Comparison of ENCODE assay signal across 16 cellular contexts in genomic region chr12:3600951-3601350, GRCh38.
DNase-seq lines count a peak whose midpoint lies in the region; ATAC-seq, FAIRE-seq and TF ChIP-seq lines count a peak whose summit lies in the region.
"Had no signal": no experiment of that assay in that cellular context is flagged by ENCODE, and none has a peak within 500 bp of the region (broad histone marks: within the 10 kb centered on the region; RNA-seq: fewer than 3 reads in every experiment).

No MANE protein-coding gene starts in this region.

- TF ChIP-seq RAD21 in K562 (CRISPR knock-in tag; conservative IDR thresholded peaks at IDR 0.05 in 1 of 2, IDR thresholded peaks at IDR 0.05 in 1 of 2): no peak

- no peak overlapping the region for H2BK5ac ChIP-seq in mesendoderm (ENCODE audit: low read length)

- no peaks in the 10 kb centered on the region for H4K20me1 ChIP-seq in K562 (replicated peaks; ENCODE audit: control insufficient read depth, insufficient read depth, low read length)

- H2BK15ac ChIP-seq in mesendoderm (replicated peaks; ENCODE audit: low read depth): no peak overlapping the region

- no peak overlapping the region for H3K27ac Mint-ChIP-seq in chondrocyte (ENCODE audit: unreplicated experiment)
- H3K27ac Mint-ChIP-seq: B cell; CD8-positive, alpha-beta T cell had no signal

- no peak overlapping the region for H2AFZ ChIP-seq in K562 (ENCODE audit: low read depth, low read length)

- no peak overlapping the region for H4K8ac ChIP-seq in mesendoderm (ENCODE audit: low read depth, low read length)

- no peak overlapping the region for H3K27ac ChIP-seq in K562 (ENCODE audit: extremely low read depth, low read depth, low read length)
- no peak overlapping the region for H3K27ac ChIP-seq in mesendoderm (ENCODE audit: low read depth, low read length)
- H3K27ac ChIP-seq: BLaER1 treated with 17β-estradiol and CSF1 and Interleukin-3, amounts not matched to agents 10 nM and 100 nM had no signal

- peak overlapping the region; percentile 18 for H2AK5ac ChIP-seq in mesendoderm (ENCODE audit: low read length)

- H3K4me1 ChIP-seq in K562 (replicated peaks in 1 of 2; ENCODE audit: control insufficient read depth in 2 of 2, insufficient read depth in 2 of 2, low read length in 2 of 2): peaks cover 12 to 14% of the 10 kb centered on the region in 2 experiments; a peak in 4 of 5 replicates
- H3K4me1 ChIP-seq in mesendoderm (ENCODE audit: control insufficient read depth, low read depth, low read length): peaks cover 18% of the 10 kb centered on the region
- H3K4me1 ChIP-seq: HAP-1 had no signal

- H3K9ac ChIP-seq in K562 (ENCODE audit: insufficient read depth in 1 of 2, low read depth in 2 of 2, low read length in 2 of 2) (no peak overlapping the region), mesendoderm (ENCODE audit: low read length) (no peak overlapping the region)
- H3K9ac ChIP-seq: BLaER1 treated with 17β-estradiol and CSF1 and Interleukin-3, amounts not matched to agents 10 nM and 100 nM had no signal

- H3K56ac ChIP-seq in mesendoderm (ENCODE audit: low read length): no peak overlapping the region

- CTCF ChIA-PET in K562 (lab: Yijun Ruan, JAX; ENCODE audit: low intra/inter-chr PET ratio): interaction anchor here (0.6 kb wide), 1 partner anchor 49 kb away, joined by 3 read pairs; no protein-coding TSS in a partner anchor

- no peak overlapping the region for H3K4ac ChIP-seq in mesendoderm (ENCODE audit: low read depth, low read length)

- H3K4me3 ChIP-seq in K562 (no peak overlapping the region), mesendoderm (ENCODE audit: low read length) (no peak overlapping the region)
- H3K4me3 ChIP-seq: BLaER1 treated with 17β-estradiol and CSF1 and Interleukin-3, amounts not matched to agents 10 nM and 100 nM; HAP-1 had no signal

- no peak overlapping the region for H4K5ac ChIP-seq in mesendoderm (ENCODE audit: low read length)

- no peak overlapping the region for H3K23ac ChIP-seq in mesendoderm (ENCODE audit: low read length)

- no peak for ATAC-seq in K562
- ATAC-seq in HG03045 (IDR thresholded peaks at IDR 0.05; ENCODE audit: unreplicated experiment): no peak
- ATAC-seq in HG02938 (IDR thresholded peaks at IDR 0.05; ENCODE audit: unreplicated experiment): no peak
- ATAC-seq in HG02798 (IDR thresholded peaks at IDR 0.05; ENCODE audit: poor library complexity, unreplicated experiment): no peak
- ATAC-seq: CD8-positive, alpha-beta T cell had no signal

- DNase-seq in K562 (ENCODE audit: extremely low read depth in 1 of 4, low spot score in 3 of 4) (no peak), chondrocyte (ENCODE audit: low spot score) (peak; percentile 69), mesendoderm (no peak), putamen (ENCODE audit: low spot score) (peak; percentile 58), NOMO-1 treated with dmso at 0.1 percent for 144 hours (lab: John Stamatoyannopoulos, UW; ENCODE audit: unreplicated experiment) (no peak)
- DNase-seq: Calu3; CD8-positive, alpha-beta T cell; DMS79 treated with DMSO at 0.1 percent for 48 hours; GF-D8 had no signal

- H3K4me3 Mint-ChIP-seq in chondrocyte (ENCODE audit: unreplicated experiment): no peak overlapping the region
- H3K4me3 Mint-ChIP-seq: B cell; CD8-positive, alpha-beta T cell had no signal

- no peaks in the 10 kb centered on the region for H3K79me1 ChIP-seq in mesendoderm (ENCODE audit: low read length)

- TF ChIP-seq EP300 in K562 (IDR thresholded peaks at IDR 0.05; ENCODE audit: low read length): no peak

- H3K9me3 ChIP-seq in K562 (replicated peaks; ENCODE audit: control insufficient read depth, insufficient read depth, low read depth, low read length): no peaks in the 10 kb centered on the region
- H3K9me3 ChIP-seq: BLaER1 treated with 17β-estradiol and CSF1 and Interleukin-3, amounts not matched to agents 10 nM and 100 nM; HAP-1 had no signal

- no peak for TF ChIP-seq POLR2A in K562 (conservative IDR thresholded peaks at IDR 0.05)

- peaks cover 4% of the 10 kb centered on the region for H3K4me1 Mint-ChIP-seq in chondrocyte (ENCODE audit: low read depth)
- H3K4me1 Mint-ChIP-seq: B cell had no signal

- POLR2A ChIA-PET in K562 (lab: Yijun Ruan, JAX): no interaction called here

- H3K9me3 Mint-ChIP-seq in chondrocyte (ENCODE audit: low read depth): no peaks in the 10 kb centered on the region
- H3K9me3 Mint-ChIP-seq: CD8-positive, alpha-beta T cell had no signal

- H3K18ac ChIP-seq in mesendoderm (ENCODE audit: low read length): no peak overlapping the region

- FAIRE-seq in K562 (lab: Jason Lieb, UNC): no peak
- FAIRE-seq: GM19239 had no signal

- no peak overlapping the region for H2BK120ac ChIP-seq in mesendoderm (ENCODE audit: low read depth, low read length)

- H3K4me2 ChIP-seq in K562 (ENCODE audit: insufficient read depth, low read length) (no peak overlapping the region), mesendoderm (ENCODE audit: low read length) (no peak overlapping the region)
- H3K4me2 ChIP-seq: BLaER1 treated with 17β-estradiol and CSF1 and Interleukin-3, amounts not matched to agents 10 nM and 100 nM had no signal

- H3K36me3 ChIP-seq in K562 (ENCODE audit: control insufficient read depth, insufficient read depth, low read length) (no peaks in the 10 kb centered on the region), mesendoderm (ENCODE audit: control insufficient read depth, insufficient read depth, low read length) (no peaks in the 10 kb centered on the region)
- H3K36me3 ChIP-seq: BLaER1 treated with 17β-estradiol and CSF1 and Interleukin-3, amounts not matched to agents 10 nM and 100 nM; HAP-1 had no signal

- H3K9me1 ChIP-seq in K562 (ENCODE audit: control insufficient read depth, insufficient read depth, low read length): no peaks in the 10 kb centered on the region

- in situ Hi-C loops in K562 (cut with MboI): no loop called here

- no peak for TF ChIP-seq CTCF in K562 (IDR thresholded peaks at IDR 0.05 in 2 of 3, conservative IDR thresholded peaks at IDR 0.05 in 1 of 3; ENCODE audit: insufficient read depth in 2 of 3, low read depth in 1 of 3, low read length in 3 of 3)
- TF ChIP-seq CTCF in chondrocyte (IDR thresholded peaks at IDR 0.05): no peak

- H3K36me3 Mint-ChIP-seq in chondrocyte (ENCODE audit: low read depth): no peaks in the 10 kb centered on the region
- H3K36me3 Mint-ChIP-seq: CD8-positive, alpha-beta T cell had no signal

- no TSS peak for BruUV-seq in K562 (replicated peaks; lab: Mats Ljungman, UMichigan)

- H3K27me3 ChIP-seq in K562 (ENCODE audit: control insufficient read depth in 2 of 2, insufficient read depth in 2 of 2, low read length in 2 of 2) (peaks cover 3 to 8% of the 10 kb centered on the region in 2 experiments; a peak in 3 of 5 replicates), mesendoderm (ENCODE audit: insufficient read depth, low read length, poor library complexity) (no peaks in the 10 kb centered on the region)
- H3K27me3 ChIP-seq: BLaER1 treated with 17β-estradiol and CSF1 and Interleukin-3, amounts not matched to agents 10 nM and 100 nM had no signal

- 39% methylated on average over 6 of the region's 7 CpGs for WGBS in K562 (ENCODE audit: insufficient coverage, low coverage, missing lambda C conversion rate)
- WGBS in mesendoderm (ENCODE audit: extremely low coverage, insufficient coverage, low lambda C conversion rate): no CpG with 5 or more reads among the region's 7 CpGs

- intact Hi-C loops in K562 (cut with micrococcal nuclease): no loop called here

- peaks cover 40% of the 10 kb centered on the region for H3K27me3 Mint-ChIP-seq in chondrocyte (ENCODE audit: low read depth)

- H3K79me2 ChIP-seq in K562 (ENCODE audit: control insufficient read depth, insufficient read depth, low read length) (no peaks in the 10 kb centered on the region), mesendoderm (ENCODE audit: control insufficient read depth, insufficient read depth, low read length) (no peaks in the 10 kb centered on the region)

TF ChIP-seq in K562, 482 proteins besides CTCF, POLR2A, EP300 and RAD21:
- no peak for TF ChIP-seq BMI1 (IDR thresholded peaks at IDR 0.05; ENCODE audit: low read length)
- TF ChIP-seq ZNF316 (IDR thresholded peaks at IDR 0.05): peak; percentile 8; the same call in 1 of the 2 replicates

Comparison
In these comparisons a context has a peak if more than half of its experiments do, and no peak if none do; other contexts are left out.
1. DNase-seq: peak in chondrocyte (single experiment) and putamen (single experiment); none in K562 (0 of 4), mesendoderm (single experiment) and NOMO-1 treated with dmso at 0.1 percent for 144 hours (single experiment).